In the genomic region with DNA sequence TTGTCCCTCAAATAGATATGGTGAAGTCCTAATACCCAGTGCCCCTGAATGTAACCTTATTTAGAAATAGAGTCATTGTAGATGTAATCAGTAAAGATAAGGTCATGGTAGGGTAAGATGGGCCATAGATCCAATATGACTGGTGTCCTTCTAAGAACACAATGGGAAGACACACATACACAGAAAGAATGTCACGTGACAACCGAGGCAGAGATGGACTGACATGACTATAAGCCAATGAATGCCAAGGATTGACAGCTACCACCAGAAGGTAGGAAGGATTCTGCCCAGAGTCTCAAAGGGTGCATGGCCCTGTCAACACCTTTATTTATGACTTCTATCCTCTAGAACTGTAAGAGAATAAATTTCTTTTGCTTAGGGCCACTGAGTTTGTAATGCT, we compare ENCODE assay signal across 4 cellular contexts.
TF ChIP-seq lines count a peak whose summit lies in the region.

No MANE protein-coding gene starts in this region.

TF ChIP-seq in HepG2, 621 proteins besides CTCF, POLR2A, EP300 and RAD21:
- TF ChIP-seq, protein P1, sequence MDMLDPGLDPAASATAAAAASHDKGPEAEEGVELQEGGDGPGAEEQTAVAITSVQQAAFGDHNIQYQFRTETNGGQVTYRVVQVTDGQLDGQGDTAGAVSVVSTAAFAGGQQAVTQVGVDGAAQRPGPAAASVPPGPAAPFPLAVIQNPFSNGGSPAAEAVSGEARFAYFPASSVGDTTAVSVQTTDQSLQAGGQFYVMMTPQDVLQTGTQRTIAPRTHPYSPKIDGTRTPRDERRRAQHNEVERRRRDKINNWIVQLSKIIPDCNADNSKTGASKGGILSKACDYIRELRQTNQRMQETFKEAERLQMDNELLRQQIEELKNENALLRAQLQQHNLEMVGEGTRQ (IDR thresholded peaks at IDR 0.05; ENCODE audit: low read depth, low read length) = peak; percentile 54; the same call in 1 of the 2 replicates
- TF ChIP-seq, protein P1 (CRISPR knock-in tag; IDR thresholded peaks at IDR 0.05; ENCODE audit: borderline replicate concordance) = no peak
- TF ChIP-seq ZC3H13 (CRISPR knock-in tag; IDR thresholded peaks at IDR 0.05) (no peak), RAD51 (IDR thresholded peaks at IDR 0.05; ENCODE audit: borderline replicate concordance) (peak; percentile 84)

TF ChIP-seq in A549, 52 proteins besides CTCF, POLR2A, EP300 and RAD21:
- TF ChIP-seq, protein P1 (IDR thresholded peaks at IDR 0.05) = peak; percentile 52
- TF ChIP-seq MAX (IDR thresholded peaks at IDR 0.05) (no peak), RCOR1 (IDR thresholded peaks at IDR 0.05; ENCODE audit: low read depth, low read length) (no peak)

TF ChIP-seq in GM12878, 131 proteins besides CTCF, POLR2A, EP300 and RAD21:
- TF ChIP-seq SIX5 (IDR thresholded peaks at IDR 0.05; ENCODE audit: low read depth, low read length, severe bottlenecking) (no peak), RAD51 (IDR thresholded peaks at IDR 0.05) (peak; percentile 16; the same call in 1 of the 2 replicates), EGR1 (IDR thresholded peaks at IDR 0.05; ENCODE audit: borderline replicate concordance in 1 of 2, low read depth in 2 of 2, low read length in 2 of 2) (no peak)
- TF ChIP-seq, protein P2, sequence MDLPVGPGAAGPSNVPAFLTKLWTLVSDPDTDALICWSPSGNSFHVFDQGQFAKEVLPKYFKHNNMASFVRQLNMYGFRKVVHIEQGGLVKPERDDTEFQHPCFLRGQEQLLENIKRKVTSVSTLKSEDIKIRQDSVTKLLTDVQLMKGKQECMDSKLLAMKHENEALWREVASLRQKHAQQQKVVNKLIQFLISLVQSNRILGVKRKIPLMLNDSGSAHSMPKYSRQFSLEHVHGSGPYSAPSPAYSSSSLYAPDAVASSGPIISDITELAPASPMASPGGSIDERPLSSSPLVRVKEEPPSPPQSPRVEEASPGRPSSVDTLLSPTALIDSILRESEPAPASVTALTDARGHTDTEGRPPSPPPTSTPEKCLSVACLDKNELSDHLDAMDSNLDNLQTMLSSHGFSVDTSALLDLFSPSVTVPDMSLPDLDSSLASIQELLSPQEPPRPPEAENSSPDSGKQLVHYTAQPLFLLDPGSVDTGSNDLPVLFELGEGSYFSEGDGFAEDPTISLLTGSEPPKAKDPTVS (IDR thresholded peaks at IDR 0.05; ENCODE audit: low read depth, low read length) = no peak

TF ChIP-seq in K562, 482 proteins besides CTCF, POLR2A, EP300 and RAD21:
- TF ChIP-seq SRSF9 (IDR thresholded peaks at IDR 0.05; ENCODE audit: borderline replicate concordance, low read depth, low read length) (no peak), RAD51 (IDR thresholded peaks at IDR 0.05; ENCODE audit: borderline replicate concordance, low read depth) (peak; percentile 30; the same call in 1 of the 2 replicates), KDM1A (IDR thresholded peaks at IDR 0.05) (no peak), TFE3 (CRISPR knock-in tag; IDR thresholded peaks at IDR 0.05) (peak; percentile 90)
